ENCODE assay signal across 8 cellular contexts in the genomic region with DNA sequence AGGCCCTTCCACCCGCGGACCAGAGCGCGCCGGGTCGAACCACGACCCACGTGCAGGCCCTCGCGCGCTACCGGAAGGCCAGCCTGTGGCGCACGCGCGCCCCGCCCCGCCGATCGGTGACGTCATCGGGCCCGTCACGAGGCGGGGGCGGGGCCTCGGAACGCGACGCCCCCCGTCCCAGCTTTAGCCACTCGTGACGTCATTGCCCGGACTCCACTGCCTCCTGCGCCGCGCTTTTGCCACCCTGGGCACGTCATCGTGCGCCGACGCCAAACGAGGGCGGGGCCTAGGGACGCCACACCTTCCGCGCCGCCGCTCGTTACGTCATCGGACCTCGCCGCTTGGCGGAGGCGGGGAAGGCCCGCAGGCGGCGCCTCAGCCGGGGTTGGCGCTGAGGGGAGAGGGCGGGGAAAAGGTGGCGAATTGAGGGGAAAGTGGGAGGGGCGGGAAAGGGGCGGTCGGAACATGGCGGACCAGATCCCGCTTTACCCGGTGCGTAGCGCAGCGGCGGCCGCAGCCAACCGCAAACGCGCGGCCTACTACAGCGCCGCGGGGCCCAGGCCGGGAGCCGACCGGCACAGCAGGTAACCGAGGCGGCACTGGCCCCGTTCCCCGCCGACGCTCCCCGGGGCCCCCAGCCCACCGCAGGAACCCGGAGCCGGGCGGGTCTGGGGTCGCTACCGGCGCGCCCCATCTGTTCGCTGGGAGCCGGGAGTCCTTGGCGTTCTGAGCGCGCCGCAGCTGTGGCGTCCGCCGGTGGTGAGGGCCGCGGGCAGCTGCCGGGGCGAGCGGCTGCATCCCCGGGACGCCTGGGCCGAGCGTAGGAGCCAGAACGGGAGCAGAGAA. TPM values are rescaled to one million over a fixed set of nuclear protein-coding genes. Genes with fewer than 3 reads are reported as not detected.
DNase-seq lines count a peak whose midpoint lies in the region; ATAC-seq, FAIRE-seq and TF ChIP-seq lines count a peak whose summit lies in the region.

A gene with protein sequence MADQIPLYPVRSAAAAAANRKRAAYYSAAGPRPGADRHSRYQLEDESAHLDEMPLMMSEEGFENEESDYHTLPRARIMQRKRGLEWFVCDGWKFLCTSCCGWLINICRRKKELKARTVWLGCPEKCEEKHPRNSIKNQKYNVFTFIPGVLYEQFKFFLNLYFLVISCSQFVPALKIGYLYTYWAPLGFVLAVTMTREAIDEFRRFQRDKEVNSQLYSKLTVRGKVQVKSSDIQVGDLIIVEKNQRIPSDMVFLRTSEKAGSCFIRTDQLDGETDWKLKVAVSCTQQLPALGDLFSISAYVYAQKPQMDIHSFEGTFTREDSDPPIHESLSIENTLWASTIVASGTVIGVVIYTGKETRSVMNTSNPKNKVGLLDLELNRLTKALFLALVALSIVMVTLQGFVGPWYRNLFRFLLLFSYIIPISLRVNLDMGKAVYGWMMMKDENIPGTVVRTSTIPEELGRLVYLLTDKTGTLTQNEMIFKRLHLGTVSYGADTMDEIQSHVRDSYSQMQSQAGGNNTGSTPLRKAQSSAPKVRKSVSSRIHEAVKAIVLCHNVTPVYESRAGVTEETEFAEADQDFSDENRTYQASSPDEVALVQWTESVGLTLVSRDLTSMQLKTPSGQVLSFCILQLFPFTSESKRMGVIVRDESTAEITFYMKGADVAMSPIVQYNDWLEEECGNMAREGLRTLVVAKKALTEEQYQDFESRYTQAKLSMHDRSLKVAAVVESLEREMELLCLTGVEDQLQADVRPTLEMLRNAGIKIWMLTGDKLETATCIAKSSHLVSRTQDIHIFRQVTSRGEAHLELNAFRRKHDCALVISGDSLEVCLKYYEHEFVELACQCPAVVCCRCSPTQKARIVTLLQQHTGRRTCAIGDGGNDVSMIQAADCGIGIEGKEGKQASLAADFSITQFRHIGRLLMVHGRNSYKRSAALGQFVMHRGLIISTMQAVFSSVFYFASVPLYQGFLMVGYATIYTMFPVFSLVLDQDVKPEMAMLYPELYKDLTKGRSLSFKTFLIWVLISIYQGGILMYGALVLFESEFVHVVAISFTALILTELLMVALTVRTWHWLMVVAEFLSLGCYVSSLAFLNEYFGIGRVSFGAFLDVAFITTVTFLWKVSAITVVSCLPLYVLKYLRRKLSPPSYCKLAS (plus strand): TSS at position 449 of the 846 bp plus-strand sequence. CDS start 17 bp downstream, at position 466.

- peak; percentile 25 for FAIRE-seq in D721Med (lab: Jason Lieb, UNC)

- H3K4me3 ChIP-seq in HUES6 (ENCODE audit: low read depth, low read length) (peak within 1 kb of the TSS; percentile 70), epithelial cell of esophagus (ENCODE audit: low read length) (peak within 1 kb of the TSS; percentile 79), mucosa of descending colon (peak within 1 kb of the TSS; percentile 99)

- peak; percentile 87 for ATAC-seq in GM21423 (IDR thresholded peaks at IDR 0.05; ENCODE audit: unreplicated experiment)
- peak; percentile 97 for ATAC-seq in mucosa of descending colon

- H3K36me3 ChIP-seq in HUES6 (ENCODE audit: control insufficient read depth, insufficient read depth, low read length) (no peaks in the 10 kb centered on the region), mucosa of descending colon (ENCODE audit: low read depth) (peaks cover 4% of the 10 kb centered on the region)

- no peaks in the 10 kb centered on the region for H3K4me1 ChIP-seq in HUES6 (ENCODE audit: control insufficient read depth, insufficient read depth, low read length)
- peaks cover 6% of the 10 kb centered on the region for H3K4me1 ChIP-seq in mucosa of descending colon (ENCODE audit: low read depth)

- no peak for TF ChIP-seq CTCF in D721Med (IDR thresholded peaks at IDR 0.05; ENCODE audit: insufficient read depth, missing control alignments)
- TF ChIP-seq CTCF in epithelial cell of esophagus (IDR thresholded peaks at IDR 0.05; ENCODE audit: insufficient read depth, low read depth, low read length, missing control alignments) = no peak
- no peak for TF ChIP-seq CTCF in mucosa of descending colon (IDR thresholded peaks at IDR 0.05)

- H3K27ac ChIP-seq in HUES6 (ENCODE audit: low read depth, low read length) = peak within 1 kb of the TSS; percentile 49; the same call in 1 of the 2 replicates

- DNase-seq in D721Med (ENCODE audit: insufficient read length, low spot score) = peak; percentile 99
- peak; percentile 97 for DNase-seq in OCI-M1 (lab: John Stamatoyannopoulos, UW)
- peak; percentile 99 for DNase-seq in activated T-cell treated with anti-CD3 and anti-CD28 coated beads for 24 hours (ENCODE audit: low read depth)
- DNase-seq in epithelial cell of esophagus (ENCODE audit: low read depth) = peak; percentile 97
- DNase-seq in mucosa of descending colon = peak; percentile 96 to 99 (median 97)
- DNase-seq in stimulated activated CD8-positive, alpha-beta memory T cell treated with anti-CD3 and anti-CD28 coated beads, Interleukin-4, amount 100 ng/mL, for 24 hours (ENCODE audit: low read depth) = peak; percentile 96

- H3K9ac ChIP-seq in HUES6 (ENCODE audit: low read length) = peak within 1 kb of the TSS; percentile 89

- H3K9me3 ChIP-seq in HUES6 (ENCODE audit: control insufficient read depth, insufficient read depth, low read depth, low read length) = peaks cover 30% of the 10 kb centered on the region
- H3K9me3 ChIP-seq in mucosa of descending colon = no peaks in the 10 kb centered on the region

- peaks cover 8% of the 10 kb centered on the region; the same call in 1 of the 2 replicates for H3K27me3 ChIP-seq in HUES6 (ENCODE audit: control insufficient read depth, insufficient read depth, low read length)

- intact Hi-C loops in mucosa of descending colon (cut with DNase I, micrococcal nuclease) = no loop called here

RNA-seq across cellular contexts. Expression of the gene that starts here (rescaled TPM):
- total RNA-seq in mucosa of descending colon = 10 to 100 TPM; 25.8 to 37.1 (median 34.1) TPM

Comparison
In these comparisons a context has a peak if more than half of its experiments do, and no peak if none do; other contexts are left out.
1. Peak in every context shown above with its lines: DNase-seq, ATAC-seq, H3K4me3 ChIP-seq and H3K27ac ChIP-seq.